In the genomic region with DNA sequence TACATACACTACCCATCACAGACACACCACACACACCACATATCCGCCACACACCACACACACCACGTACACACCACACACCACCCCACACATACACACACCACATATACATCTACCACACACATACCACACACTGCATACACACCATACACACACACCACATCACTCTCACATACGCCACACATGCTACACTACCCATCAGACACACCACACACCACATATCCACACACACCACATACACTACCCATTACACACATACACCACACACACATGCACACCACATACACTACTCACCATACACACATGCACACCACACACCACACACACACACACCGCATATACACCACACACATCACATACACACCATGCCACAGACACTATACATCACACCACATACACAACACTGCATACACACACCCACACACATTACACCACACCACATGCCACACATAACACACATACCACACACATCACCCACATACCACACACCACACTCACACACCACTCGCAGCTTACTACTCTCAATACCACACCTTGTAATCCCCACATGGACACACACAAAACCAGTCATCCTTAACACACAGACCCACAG, we compare ENCODE assay signal across 1 cellular context.
TF ChIP-seq lines count a peak whose summit lies in the region.

No MANE protein-coding gene starts in this region.

TF ChIP-seq in HepG2, 621 proteins besides CTCF, POLR2A, EP300 and RAD21:
- no peak for TF ChIP-seq SCMH1 (CRISPR knock-in tag; IDR thresholded peaks at IDR 0.05; ENCODE audit: borderline replicate concordance)
